In the genomic region with DNA sequence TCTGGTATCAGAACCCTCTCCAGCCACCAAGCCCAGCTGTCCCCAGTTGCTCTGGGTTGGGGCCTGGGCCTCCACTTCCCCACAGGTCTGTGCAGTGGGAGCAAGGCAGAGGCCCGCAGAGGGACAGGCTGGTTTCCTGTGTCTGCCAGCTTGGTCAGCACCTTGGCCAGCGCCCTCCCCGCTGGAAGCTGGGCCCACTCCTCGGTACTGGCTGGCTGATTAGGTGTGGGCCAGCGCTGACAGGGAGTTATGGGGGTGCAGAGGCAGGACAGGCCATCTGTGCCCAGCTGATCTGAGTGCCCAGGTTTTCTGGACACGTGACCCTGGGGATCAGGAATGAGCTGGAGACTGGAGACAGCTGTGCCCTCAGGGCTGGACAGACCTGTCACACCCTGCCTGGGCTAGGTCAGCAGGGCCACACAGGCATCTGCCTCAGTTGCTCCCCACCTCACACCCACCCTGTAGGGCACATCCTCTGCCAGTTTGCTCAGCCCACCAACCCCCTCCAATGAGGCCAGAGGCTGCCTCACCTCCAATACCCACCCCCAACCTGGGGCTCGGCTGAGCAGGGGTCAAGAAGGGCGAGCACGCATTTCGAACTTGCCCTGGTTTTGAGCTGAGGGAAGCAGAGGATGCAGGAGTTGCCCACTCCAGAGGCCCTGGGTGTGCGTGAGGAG, we compare ENCODE assay signal across 1 cellular context.
TF ChIP-seq lines count a peak whose summit lies in the region.

No MANE protein-coding gene starts in this region.

TF ChIP-seq in HepG2, 621 proteins besides CTCF, POLR2A, EP300 and RAD21 (continued from another document):
- 0 out of 2 replicates have a peak, but pooled peaks have one; percentile 49 for TF ChIP-seq SMAD3 (CRISPR knock-in tag; IDR thresholded peaks at IDR 0.05)
- peak; percentile 60 for TF ChIP-seq SPEN (CRISPR knock-in tag; IDR thresholded peaks at IDR 0.05; ENCODE audit: low read depth)
- TF ChIP-seq, protein P1, sequence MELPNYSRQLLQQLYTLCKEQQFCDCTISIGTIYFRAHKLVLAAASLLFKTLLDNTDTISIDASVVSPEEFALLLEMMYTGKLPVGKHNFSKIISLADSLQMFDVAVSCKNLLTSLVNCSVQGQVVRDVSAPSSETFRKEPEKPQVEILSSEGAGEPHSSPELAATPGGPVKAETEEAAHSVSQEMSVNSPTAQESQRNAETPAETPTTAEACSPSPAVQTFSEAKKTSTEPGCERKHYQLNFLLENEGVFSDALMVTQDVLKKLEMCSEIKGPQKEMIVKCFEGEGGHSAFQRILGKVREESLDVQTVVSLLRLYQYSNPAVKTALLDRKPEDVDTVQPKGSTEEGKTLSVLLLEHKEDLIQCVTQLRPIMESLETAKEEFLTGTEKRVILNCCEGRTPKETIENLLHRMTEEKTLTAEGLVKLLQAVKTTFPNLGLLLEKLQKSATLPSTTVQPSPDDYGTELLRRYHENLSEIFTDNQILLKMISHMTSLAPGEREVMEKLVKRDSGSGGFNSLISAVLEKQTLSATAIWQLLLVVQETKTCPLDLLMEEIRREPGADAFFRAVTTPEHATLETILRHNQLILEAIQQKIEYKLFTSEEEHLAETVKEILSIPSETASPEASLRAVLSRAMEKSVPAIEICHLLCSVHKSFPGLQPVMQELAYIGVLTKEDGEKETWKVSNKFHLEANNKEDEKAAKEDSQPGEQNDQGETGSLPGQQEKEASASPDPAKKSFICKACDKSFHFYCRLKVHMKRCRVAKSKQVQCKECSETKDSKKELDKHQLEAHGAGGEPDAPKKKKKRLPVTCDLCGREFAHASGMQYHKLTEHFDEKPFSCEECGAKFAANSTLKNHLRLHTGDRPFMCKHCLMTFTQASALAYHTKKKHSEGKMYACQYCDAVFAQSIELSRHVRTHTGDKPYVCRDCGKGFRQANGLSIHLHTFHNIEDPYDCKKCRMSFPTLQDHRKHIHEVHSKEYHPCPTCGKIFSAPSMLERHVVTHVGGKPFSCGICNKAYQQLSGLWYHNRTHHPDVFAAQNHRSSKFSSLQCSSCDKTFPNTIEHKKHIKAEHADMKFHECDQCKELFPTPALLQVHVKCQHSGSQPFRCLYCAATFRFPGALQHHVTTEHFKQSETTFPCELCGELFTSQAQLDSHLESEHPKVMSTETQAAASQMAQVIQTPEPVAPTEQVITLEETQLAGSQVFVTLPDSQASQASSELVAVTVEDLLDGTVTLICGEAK (IDR thresholded peaks at IDR 0.05) = no peak
- TF ChIP-seq, protein P1 (CRISPR knock-in tag; IDR thresholded peaks at IDR 0.05) = peak; percentile 65; the same call in 1 of the 2 replicates
- peak; percentile 86; the same call in 1 of the 2 replicates for TF ChIP-seq NRL (CRISPR knock-in tag; IDR thresholded peaks at IDR 0.05; ENCODE audit: borderline replicate concordance)
- 0 out of 2 replicates have a peak, but pooled peaks have one; percentile 28 for TF ChIP-seq KMT2A (CRISPR knock-in tag; IDR thresholded peaks at IDR 0.05)
- TF ChIP-seq, protein P2, sequence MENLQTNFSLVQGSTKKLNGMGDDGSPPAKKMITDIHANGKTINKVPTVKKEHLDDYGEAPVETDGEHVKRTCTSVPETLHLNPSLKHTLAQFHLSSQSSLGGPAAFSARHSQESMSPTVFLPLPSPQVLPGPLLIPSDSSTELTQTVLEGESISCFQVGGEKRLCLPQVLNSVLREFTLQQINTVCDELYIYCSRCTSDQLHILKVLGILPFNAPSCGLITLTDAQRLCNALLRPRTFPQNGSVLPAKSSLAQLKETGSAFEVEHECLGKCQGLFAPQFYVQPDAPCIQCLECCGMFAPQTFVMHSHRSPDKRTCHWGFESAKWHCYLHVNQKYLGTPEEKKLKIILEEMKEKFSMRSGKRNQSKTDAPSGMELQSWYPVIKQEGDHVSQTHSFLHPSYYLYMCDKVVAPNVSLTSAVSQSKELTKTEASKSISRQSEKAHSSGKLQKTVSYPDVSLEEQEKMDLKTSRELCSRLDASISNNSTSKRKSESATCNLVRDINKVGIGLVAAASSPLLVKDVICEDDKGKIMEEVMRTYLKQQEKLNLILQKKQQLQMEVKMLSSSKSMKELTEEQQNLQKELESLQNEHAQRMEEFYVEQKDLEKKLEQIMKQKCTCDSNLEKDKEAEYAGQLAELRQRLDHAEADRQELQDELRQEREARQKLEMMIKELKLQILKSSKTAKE (CRISPR knock-in tag; IDR thresholded peaks at IDR 0.05; ENCODE audit: borderline replicate concordance) = 0 out of 2 replicates have a peak, but pooled peaks have one; percentile 38
- peak; percentile 78; the same call in 1 of the 2 replicates for TF ChIP-seq ZNF709 (CRISPR knock-in tag; IDR thresholded peaks at IDR 0.05)
- TF ChIP-seq, protein P3, sequence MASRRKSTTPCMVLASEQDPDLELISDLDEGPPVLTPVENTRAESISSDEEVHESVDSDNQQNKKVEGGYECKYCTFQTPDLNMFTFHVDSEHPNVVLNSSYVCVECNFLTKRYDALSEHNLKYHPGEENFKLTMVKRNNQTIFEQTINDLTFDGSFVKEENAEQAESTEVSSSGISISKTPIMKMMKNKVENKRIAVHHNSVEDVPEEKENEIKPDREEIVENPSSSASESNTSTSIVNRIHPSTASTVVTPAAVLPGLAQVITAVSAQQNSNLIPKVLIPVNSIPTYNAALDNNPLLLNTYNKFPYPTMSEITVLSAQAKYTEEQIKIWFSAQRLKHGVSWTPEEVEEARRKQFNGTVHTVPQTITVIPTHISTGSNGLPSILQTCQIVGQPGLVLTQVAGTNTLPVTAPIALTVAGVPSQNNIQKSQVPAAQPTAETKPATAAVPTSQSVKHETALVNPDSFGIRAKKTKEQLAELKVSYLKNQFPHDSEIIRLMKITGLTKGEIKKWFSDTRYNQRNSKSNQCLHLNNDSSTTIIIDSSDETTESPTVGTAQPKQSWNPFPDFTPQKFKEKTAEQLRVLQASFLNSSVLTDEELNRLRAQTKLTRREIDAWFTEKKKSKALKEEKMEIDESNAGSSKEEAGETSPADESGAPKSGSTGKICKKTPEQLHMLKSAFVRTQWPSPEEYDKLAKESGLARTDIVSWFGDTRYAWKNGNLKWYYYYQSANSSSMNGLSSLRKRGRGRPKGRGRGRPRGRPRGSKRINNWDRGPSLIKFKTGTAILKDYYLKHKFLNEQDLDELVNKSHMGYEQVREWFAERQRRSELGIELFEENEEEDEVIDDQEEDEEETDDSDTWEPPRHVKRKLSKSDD (CRISPR knock-in tag; IDR thresholded peaks at IDR 0.05; ENCODE audit: low read depth) = 0 out of 2 replicates have a peak, but pooled peaks have one; percentile 34
- no peak for TF ChIP-seq MXI1 (IDR thresholded peaks at IDR 0.05; ENCODE audit: borderline replicate concordance, low read depth, low read length)
- no peak for TF ChIP-seq KDM5A (IDR thresholded peaks at IDR 0.05; ENCODE audit: borderline replicate concordance, low read length)
- no peak for TF ChIP-seq ZNF260 (CRISPR knock-in tag; IDR thresholded peaks at IDR 0.05; ENCODE audit: borderline replicate concordance, low read depth)
- peak; percentile 26; the same call in 1 of the 2 replicates for TF ChIP-seq ISL2 (CRISPR knock-in tag; IDR thresholded peaks at IDR 0.05)
- 0 out of 2 replicates have a peak, but pooled peaks have one; percentile 35 for TF ChIP-seq ZNF292 (CRISPR knock-in tag; IDR thresholded peaks at IDR 0.05; ENCODE audit: borderline replicate concordance, low read depth)
- peak; percentile 58 for TF ChIP-seq HDAC2 (CRISPR knock-in tag; IDR thresholded peaks at IDR 0.05)
- TF ChIP-seq NCOR1 (IDR thresholded peaks at IDR 0.05; ENCODE audit: borderline replicate concordance, low read length) = no peak
- peak; percentile 87 for TF ChIP-seq RBAK (CRISPR knock-in tag; IDR thresholded peaks at IDR 0.05)
- TF ChIP-seq ZNF644 (CRISPR knock-in tag; IDR thresholded peaks at IDR 0.05; ENCODE audit: low read depth) = 0 out of 2 replicates have a peak, but pooled peaks have one; percentile 63
- TF ChIP-seq, protein P4, sequence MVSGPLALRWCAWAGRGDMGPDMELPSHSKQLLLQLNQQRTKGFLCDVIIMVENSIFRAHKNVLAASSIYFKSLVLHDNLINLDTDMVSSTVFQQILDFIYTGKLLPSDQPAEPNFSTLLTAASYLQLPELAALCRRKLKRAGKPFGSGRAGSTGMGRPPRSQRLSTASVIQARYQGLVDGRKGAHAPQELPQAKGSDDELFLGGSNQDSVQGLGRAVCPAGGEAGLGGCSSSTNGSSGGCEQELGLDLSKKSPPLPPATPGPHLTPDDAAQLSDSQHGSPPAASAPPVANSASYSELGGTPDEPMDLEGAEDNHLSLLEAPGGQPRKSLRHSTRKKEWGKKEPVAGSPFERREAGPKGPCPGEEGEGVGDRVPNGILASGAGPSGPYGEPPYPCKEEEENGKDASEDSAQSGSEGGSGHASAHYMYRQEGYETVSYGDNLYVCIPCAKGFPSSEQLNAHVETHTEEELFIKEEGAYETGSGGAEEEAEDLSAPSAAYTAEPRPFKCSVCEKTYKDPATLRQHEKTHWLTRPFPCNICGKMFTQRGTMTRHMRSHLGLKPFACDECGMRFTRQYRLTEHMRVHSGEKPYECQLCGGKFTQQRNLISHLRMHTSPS (CRISPR knock-in tag; IDR thresholded peaks at IDR 0.05; ENCODE audit: low read depth) = peak; percentile 47; the same call in 1 of the 2 replicates
- peak; percentile 66; the same call in 1 of the 2 replicates for TF ChIP-seq HOXA9 (CRISPR knock-in tag; IDR thresholded peaks at IDR 0.05; ENCODE audit: borderline replicate concordance)
- TF ChIP-seq ZNF773 (CRISPR knock-in tag; IDR thresholded peaks at IDR 0.05; ENCODE audit: borderline replicate concordance) = peak; percentile 84; the same call in 1 of the 2 replicates
- peak; percentile 81 for TF ChIP-seq ZMAT3 (CRISPR knock-in tag; conservative IDR thresholded peaks at IDR 0.05)
